In the genomic region with DNA sequence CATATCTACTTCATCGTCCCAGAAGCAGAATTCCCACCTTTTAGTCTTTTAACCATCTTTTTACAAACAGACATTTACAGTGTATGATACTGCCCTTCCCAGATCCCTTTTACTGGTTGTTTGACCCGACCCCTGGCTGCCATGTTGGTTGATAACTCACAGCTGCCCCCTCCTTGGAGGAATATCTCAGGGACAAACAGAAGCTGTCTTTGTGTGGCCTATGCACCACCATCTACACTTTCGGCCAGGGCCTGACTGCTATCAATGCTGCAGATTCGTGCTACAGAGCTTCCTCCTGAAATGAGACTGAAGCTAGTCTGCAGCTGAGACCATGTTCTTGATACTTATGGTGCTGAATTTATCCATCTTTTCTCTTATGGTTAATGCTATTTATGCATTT, we compare ENCODE assay signal across 21 cellular contexts. TPM values are rescaled to one million over a fixed set of nuclear protein-coding genes. Genes with fewer than 3 reads are reported as not detected.
DNase-seq lines count a peak whose midpoint lies in the region; FAIRE-seq and TF ChIP-seq lines count a peak whose summit lies in the region.
"Had no signal": no experiment of that assay in that cellular context is flagged by ENCODE, and none has a peak within 500 bp of the region (broad histone marks: within the 10 kb centered on the region; RNA-seq: fewer than 3 reads in every experiment).

No MANE protein-coding gene starts in this region.

- no peak for FAIRE-seq in astrocyte (lab: Jason Lieb, UNC)
- FAIRE-seq: GM18507, HTR-8/SVneo had no signal

- H3K4me1 ChIP-seq in Karpas-422 (ENCODE audit: low read length) (0 out of 2 replicates have a peak, but pooled peaks cover 2% of the 10 kb centered on the region), astrocyte (ENCODE audit: insufficient read depth, low read length) (no peaks in the 10 kb centered on the region), liver (ENCODE audit: control insufficient read depth in 4 of 4, insufficient read depth in 4 of 4, low read length in 3 of 4) (no peaks in the 10 kb centered on the region), stomach (no peaks in the 10 kb centered on the region)
- H3K4me1 ChIP-seq: lower lobe of right lung, upper lobe of left lung had no signal

- H3K36me3 Mint-ChIP-seq in astrocyte (ENCODE audit: low read depth, unreplicated experiment), result no peaks in the 10 kb centered on the region
- H3K36me3 Mint-ChIP-seq: brain; stimulated activated naive B cell treated with anti-CD40 and anti-IgM and Interleukin-4, amounts not matched to agents 10 μg/mL and 1 μg/mL and 100 μg/mL, for 72 hours had no signal

- intact Hi-C loops in stomach (cut with DNase I; ENCODE audit: low total_unique reads), result no loop called here

- no peaks in the 10 kb centered on the region for H3K9me3 ChIP-seq in Karpas-422 (ENCODE audit: low read length)
- no peaks in the 10 kb centered on the region for H3K9me3 ChIP-seq in astrocyte (ENCODE audit: insufficient read depth, low read depth, low read length)
- no peaks in the 10 kb centered on the region for H3K9me3 ChIP-seq in liver (ENCODE audit: control insufficient read depth in 4 of 4, low read length in 3 of 4)
- no peaks in the 10 kb centered on the region for H3K9me3 ChIP-seq in stomach
- H3K9me3 ChIP-seq: esophagus squamous epithelium, lower lobe of right lung, neutrophil, upper lobe of left lung had no signal

- H3K4me3 ChIP-seq in Karpas-422 (ENCODE audit: low read length) (no peak overlapping the region), astrocyte (ENCODE audit: insufficient read depth, low read depth, low read length) (no peak overlapping the region), liver (ENCODE audit: low read depth in 1 of 3, low read length in 3 of 3) (peak overlapping the region in 2 of 3 donors; percentile 23 to 32), stomach (no peak overlapping the region)
- H3K4me3 ChIP-seq: lower lobe of right lung, skin epidermis, upper lobe of left lung had no signal

- no peak for TF ChIP-seq RAD21 in liver (IDR thresholded peaks at IDR 0.05)

- TF ChIP-seq CTCF in astrocyte (IDR thresholded peaks at IDR 0.05; ENCODE audit: insufficient read depth, low read depth, low read length) (no peak), liver (IDR thresholded peaks at IDR 0.05; ENCODE audit: low read depth, low read length, missing input control) (no peak), stomach (IDR thresholded peaks at IDR 0.05) (no peak)

- no peak overlapping the region for H3K9ac ChIP-seq in Karpas-422 (ENCODE audit: low read length)
- H3K9ac ChIP-seq in astrocyte (ENCODE audit: low read length), result no peak overlapping the region
- H3K9ac ChIP-seq in liver (ENCODE audit: low read depth in 1 of 2, low read length in 2 of 2), result no peak overlapping the region

- H3K27me3 ChIP-seq in Karpas-422 (ENCODE audit: low read length), result no peaks in the 10 kb centered on the region
- no peaks in the 10 kb centered on the region for H3K27me3 ChIP-seq in astrocyte (ENCODE audit: insufficient read depth, low read length)
- H3K27me3 ChIP-seq in liver (ENCODE audit: control insufficient read depth in 4 of 4, insufficient read depth in 4 of 4, low read length in 3 of 4), result no peaks in the 10 kb centered on the region
- H3K27me3 ChIP-seq in stomach, result no peaks in the 10 kb centered on the region
- H3K27me3 ChIP-seq: dorsolateral prefrontal cortex, esophagus squamous epithelium, neutrophil, upper lobe of left lung had no signal

- H2AFZ ChIP-seq in Karpas-422 (ENCODE audit: low read length) (peak overlapping the region; percentile 57; the same call in 1 of the 2 replicates), astrocyte (ENCODE audit: low read depth, low read length) (peak overlapping the region; percentile 23)

- peaks cover 4% of the 10 kb centered on the region for H3K9me3 Mint-ChIP-seq in astrocyte (ENCODE audit: unreplicated experiment)
- H3K9me3 Mint-ChIP-seq: activated naive CD4-positive, alpha-beta T cell treated with anti-CD3 and anti-CD28 coated beads for 36 hours; brain; stimulated activated naive B cell treated with anti-CD40 and anti-IgM and Interleukin-4, amounts not matched to agents 10 μg/mL and 1 μg/mL and 100 μg/mL, for 72 hours had no signal

- H3K4me3 Mint-ChIP-seq in astrocyte (ENCODE audit: unreplicated experiment), result no peak overlapping the region
- H3K4me3 Mint-ChIP-seq: activated naive CD4-positive, alpha-beta T cell treated with anti-CD3 and anti-CD28 coated beads for 36 hours; stimulated activated naive B cell treated with anti-CD40 and anti-IgM and Interleukin-4, amounts not matched to agents 10 μg/mL and 1 μg/mL and 100 μg/mL, for 72 hours had no signal

- H3K36me3 ChIP-seq in Karpas-422 (ENCODE audit: insufficient read depth, low read length) (no peaks in the 10 kb centered on the region), astrocyte (ENCODE audit: insufficient read depth, low read length) (no peaks in the 10 kb centered on the region), liver (ENCODE audit: control insufficient read depth in 4 of 4, insufficient read depth in 3 of 4, low read depth in 1 of 4, low read length in 3 of 4) (no peaks in the 10 kb centered on the region), stomach (no peaks in the 10 kb centered on the region)
- H3K36me3 ChIP-seq: esophagus squamous epithelium, lower lobe of right lung, neutrophil, upper lobe of left lung had no signal

- H3K79me2 ChIP-seq in Karpas-422 (ENCODE audit: low read length) (no peaks in the 10 kb centered on the region), astrocyte (ENCODE audit: insufficient read depth, low read length) (no peaks in the 10 kb centered on the region)

- no peaks in the 10 kb centered on the region for H3K4me1 Mint-ChIP-seq in astrocyte (ENCODE audit: low read depth, unreplicated experiment)
- H3K4me1 Mint-ChIP-seq: brain had no signal

- H3K9me2 ChIP-seq in Karpas-422 (replicated peaks; ENCODE audit: insufficient read depth, low read length), result no peaks in the 10 kb centered on the region

- no peak for TF ChIP-seq POLR2A in stomach (IDR thresholded peaks at IDR 0.05)

- H3K4me2 ChIP-seq in Karpas-422 (ENCODE audit: low read depth, low read length, poor library complexity, severe bottlenecking) (no peak overlapping the region), astrocyte (ENCODE audit: low read length) (peak overlapping the region; percentile 14)

- WGBS in liver, result 58% methylated on average over 4 of the region's 4 CpGs
- WGBS in stomach, 5 donors, result 29 to 59% (median 41%) methylated on average over 4 of the region's 4 CpGs

- peak; percentile 11 for DNase-seq in AG20443 (ENCODE audit: low spot score)
- no peak for DNase-seq in Karpas-422
- no peak for DNase-seq in astrocyte (ENCODE audit: low read depth)
- DNase-seq in activated CD4-positive, alpha-beta T cell treated with anti-CD3 and anti-CD28 coated beads, Interleukin-2, amount 50 U/mL, for 4 hours, result no peak
- no peak for DNase-seq in stomach
- DNase-seq in activated effector memory CD4-positive, alpha-beta T cell treated with Interleukin-2 at 50 U/mL for 16 hours, result no peak
- no peak for DNase-seq in effector CD8-positive, alpha-beta T cell (lab: John Stamatoyannopoulos, UW)
- DNase-seq: activated naive CD4-positive, alpha-beta T cell treated with anti-CD3 and anti-CD28 coated beads for 36 hours; Calu3; esophagus squamous epithelium; lower lobe of right lung; NCI-H2171; stimulated activated naive B cell treated with anti-CD40 and anti-IgM and Interleukin-4, amounts not matched to agents 10 μg/mL and 1 μg/mL and 100 μg/mL, for 72 hours; upper lobe of left lung had no signal

- no peak for TF ChIP-seq EP300 in stomach (IDR thresholded peaks at IDR 0.05)

- no peak overlapping the region for H3K27ac ChIP-seq in Karpas-422 (ENCODE audit: low read length)
- no peak overlapping the region for H3K27ac ChIP-seq in astrocyte (ENCODE audit: low read depth, low read length)
- H3K27ac ChIP-seq in liver (ENCODE audit: low read depth in 1 of 2, low read length in 2 of 2), result no peak overlapping the region
- H3K27ac ChIP-seq in stomach, result peak overlapping the region in 1 of 5 donors; percentile 10
- H3K27ac ChIP-seq: esophagus squamous epithelium, lower lobe of right lung, neutrophil, skin epidermis had no signal

- H4K20me1 ChIP-seq in Karpas-422 (ENCODE audit: insufficient read depth, low read depth, low read length) (no peaks in the 10 kb centered on the region), astrocyte (ENCODE audit: insufficient read depth, low read length) (no peaks in the 10 kb centered on the region)

- H3K27ac Mint-ChIP-seq in astrocyte (ENCODE audit: unreplicated experiment), result no peak overlapping the region
- H3K27ac Mint-ChIP-seq: activated naive CD4-positive, alpha-beta T cell treated with anti-CD3 and anti-CD28 coated beads for 36 hours; brain; stimulated activated naive B cell treated with anti-CD40 and anti-IgM and Interleukin-4, amounts not matched to agents 10 μg/mL and 1 μg/mL and 100 μg/mL, for 72 hours had no signal

- no peaks in the 10 kb centered on the region for H3K27me3 Mint-ChIP-seq in astrocyte (ENCODE audit: low read depth, unreplicated experiment)

TF ChIP-seq in liver, 16 proteins besides CTCF, POLR2A, EP300 and RAD21 (continues in another document):
- TF ChIP-seq SP1 (IDR thresholded peaks at IDR 0.05) (no peak), EGR1 (IDR thresholded peaks at IDR 0.05; ENCODE audit: low read depth in 2 of 2) (no peak), HNF4A (conservative IDR thresholded peaks at IDR 0.05) (no peak)

RNA-seq across cellular contexts. Expression of a gene that starts 6.6 kb away (rescaled TPM):
- total RNA-seq in Karpas-422 (2014; rRNA removed; shearing (Covaris generic); ENCODE audit: low replicate concordance), result 9.5 and 10.0 TPM in 2 replicates
- total RNA-seq in astrocyte (0.82 and 1.3 TPM in 2 replicates), liver (10 to 100 TPM in 1 of 2 donors, under 1 TPM in 1; 0.17 to 13.2 TPM), stomach (1 to 10 TPM in 2 of 5 donors, under 1 TPM in 3; 0.45 to 6.4 (median 0.58) TPM)
- polyA plus RNA-seq in liver (under 1 TPM; 0.10 to 0.27 TPM), stomach (1 to 10 TPM in 1 of 3 donors, under 1 TPM in 2; 0.15 to 1.4 (median 0.19) TPM)

RNA-seq across cellular contexts. Expression of a gene that starts 15.4 kb away (rescaled TPM):
- not detected in 2 replicates for total RNA-seq in Karpas-422 (2014; rRNA removed; shearing (Covaris generic); ENCODE audit: low replicate concordance)
- total RNA-seq in astrocyte (not detected in 2 replicates), liver (not detected), stomach (not detected)
- polyA plus RNA-seq in liver (not detected), stomach (not detected)
- total RNA-seq: activated naive CD4-positive, alpha-beta T cell treated with anti-CD3 and anti-CD28 coated beads for 36 hours; Calu3; esophagus squamous epithelium; lower lobe of right lung; upper lobe of left lung had no signal

RNA-seq across cellular contexts. Expression of a gene that starts 40.8 kb away (rescaled TPM):
- not detected in 2 replicates for total RNA-seq in Karpas-422 (2014; rRNA removed; shearing (Covaris generic); ENCODE audit: low replicate concordance)
- total RNA-seq in astrocyte (not detected in 2 replicates), liver (under 1 TPM; 0.05 to 0.08 TPM), stomach (under 1 TPM in 1 of 5 donors, not detected in 4; under 0.01 TPM)
- polyA plus RNA-seq in liver (not detected), stomach (under 1 TPM in 1 of 3 donors, not detected in 2; 0.06 TPM)
- total RNA-seq: activated naive CD4-positive, alpha-beta T cell treated with anti-CD3 and anti-CD28 coated beads for 36 hours; Calu3; esophagus squamous epithelium; upper lobe of left lung had no signal

Comparison
In these comparisons a context has a peak if more than half of its experiments do, and no peak if none do; other contexts are left out.
1. H3K4me3 ChIP-seq: peak in liver (2 of 3); none in Karpas-422 (single experiment), astrocyte (single experiment) and stomach (0 of 4).